20 cellular contexts compared by ENCODE assay signal in the genomic region with DNA sequence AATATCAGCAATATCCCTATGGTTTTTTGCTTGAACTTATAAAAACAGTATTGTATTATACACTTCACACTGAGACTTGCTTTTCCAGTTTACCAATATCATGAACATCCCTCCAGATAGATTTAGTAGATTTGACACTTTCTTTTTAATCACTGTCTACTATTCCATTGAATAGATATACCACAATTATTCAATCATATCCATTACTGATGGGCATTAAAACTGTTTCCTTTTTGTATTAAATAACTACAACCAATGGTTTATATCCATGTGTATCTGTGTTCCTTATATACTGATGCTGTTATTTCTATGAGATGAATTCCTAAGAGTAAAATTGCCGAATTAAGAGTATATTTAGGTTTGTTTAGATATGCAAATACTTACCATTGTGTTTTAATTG. TPM values are rescaled to one million over a fixed set of nuclear protein-coding genes. Genes with fewer than 3 reads are reported as not detected.
DNase-seq lines count a peak whose midpoint lies in the region; ATAC-seq, FAIRE-seq and TF ChIP-seq lines count a peak whose summit lies in the region.
"Had no signal": no experiment of that assay in that cellular context is flagged by ENCODE, and none has a peak within 500 bp of the region (broad histone marks: within the 10 kb centered on the region; RNA-seq: fewer than 3 reads in every experiment).

No MANE protein-coding gene starts in this region.

- H3K18ac ChIP-seq in H1 (ENCODE audit: extremely low read depth, low read length), result no peak overlapping the region

- POLR2A ChIA-PET in SK-N-SH (lab: Yijun Ruan, JAX) (no interaction called here), H1 (lab: Charles Lee; ENCODE audit: partially characterized antibody) (no interaction called here)

- no peak overlapping the region for H3K4me2 ChIP-seq in SK-N-SH
- H3K4me2 ChIP-seq in H1 (ENCODE audit: insufficient read depth in 1 of 2, low read depth in 2 of 2, low read length in 2 of 2), result no peak overlapping the region
- H3K4me2 ChIP-seq: BLaER1 had no signal

- H3K79me2 ChIP-seq in SK-N-SH (ENCODE audit: insufficient read depth), result no peaks in the 10 kb centered on the region
- no peaks in the 10 kb centered on the region for H3K79me2 ChIP-seq in H1 (ENCODE audit: control insufficient read depth in 1 of 2, insufficient read depth in 2 of 2, low read length in 2 of 2)

- no peak overlapping the region for H4K91ac ChIP-seq in H1 (replicated peaks; ENCODE audit: insufficient read length, low read length)

- no peaks in the 10 kb centered on the region for H3K9me2 ChIP-seq in SK-N-SH

- 0 out of 4 replicates have a peak, but pooled peaks cover 0 to 3% of the 10 kb centered on the region in 2 experiments for H3K4me1 ChIP-seq in SK-N-SH (ENCODE audit: control insufficient read depth in 1 of 2, insufficient read depth in 2 of 2, low read depth in 1 of 2, low read length in 1 of 2)
- no peaks in the 10 kb centered on the region for H3K4me1 ChIP-seq in H1 (replicated peaks in 1 of 4; ENCODE audit: control insufficient read depth in 3 of 4, insufficient read depth in 4 of 4, low read length in 3 of 4)
- H3K4me1 ChIP-seq in gastrocnemius medialis, result peaks cover 37 to 67% of the 10 kb centered on the region in 2 donors
- H3K4me1 ChIP-seq in SJCRH30, result no peaks in the 10 kb centered on the region
- H3K4me1 ChIP-seq: BLaER1, Caco-2 had no signal

- H3K23me2 ChIP-seq in H1 (ENCODE audit: low read depth, low read length), result no peaks in the 10 kb centered on the region

- H2BK12ac ChIP-seq in H1 (ENCODE audit: low read depth, low read length), result no peak overlapping the region

- no peak overlapping the region for H2BK5ac ChIP-seq in H1 (ENCODE audit: low read depth, low read length)

- H2BK120ac ChIP-seq in H1 (replicated peaks; ENCODE audit: low read depth, low read length), result no peak overlapping the region

- H3K27me3 ChIP-seq in SK-N-SH (ENCODE audit: insufficient read depth) (no peaks in the 10 kb centered on the region), H1 (replicated peaks in 1 of 4; ENCODE audit: control insufficient read depth in 3 of 4, extremely low read depth in 1 of 4, insufficient read depth in 3 of 4, low read length in 3 of 4) (no peaks in the 10 kb centered on the region), gastrocnemius medialis (no peaks in the 10 kb centered on the region), SJCRH30 (no peaks in the 10 kb centered on the region)
- H3K27me3 ChIP-seq: BLaER1 had no signal

- CTCF ChIA-PET in SK-N-SH (lab: Yijun Ruan, JAX), result no interaction called here
- CTCF ChIA-PET in H1 (lab: Charles Lee; ENCODE audit: partially characterized antibody), result no interaction called here

- H3K9ac ChIP-seq in SK-N-SH (no peak overlapping the region), H1 (replicated peaks in 1 of 4; ENCODE audit: extremely low read depth in 1 of 4, low read depth in 3 of 4, low read length in 3 of 4) (no peak overlapping the region)
- H3K9ac ChIP-seq: BLaER1 had no signal

- no peaks in the 10 kb centered on the region for H3K79me1 ChIP-seq in H1 (ENCODE audit: low read depth, low read length)

- 54% methylated on average over 1 of the region's 1 CpG for WGBS in SK-N-SH (ENCODE audit: low lambda C conversion rate)
- WGBS in H1 (ENCODE audit: extremely low coverage in 1 of 2, insufficient coverage in 1 of 2, insufficient read length in 1 of 2, insufficient replicate concordance in 2 of 2, low coverage in 1 of 2, low lambda C conversion rate in 2 of 2, missing lambda C conversion rate in 1 of 2), 2 experiments, result 96% methylated on average over 1 of the region's 1 CpG; no CpG with 5 or more reads in 1 of the 2 experiments

- no peak overlapping the region for H3K4ac ChIP-seq in H1 (replicated peaks; ENCODE audit: insufficient read length, low read depth, low read length)

- no peak for TF ChIP-seq EP300 in SK-N-SH (IDR thresholded peaks at IDR 0.05; ENCODE audit: borderline replicate concordance in 1 of 2, low read depth in 1 of 2, low read length in 1 of 2)
- TF ChIP-seq EP300 in H1 (IDR thresholded peaks at IDR 0.05; ENCODE audit: borderline replicate concordance in 1 of 2, low read depth in 2 of 2, low read length in 2 of 2), result no peak

- no peaks in the 10 kb centered on the region for H3F3A ChIP-seq in SK-N-SH (replicated peaks; ENCODE audit: insufficient read depth)

- in situ Hi-C loops in gastrocnemius medialis (cut with MboI; ENCODE audit: low sequenced_read_pairs in 4 of 4), result no loop called here

- H4K5ac ChIP-seq in H1 (ENCODE audit: insufficient read length, low read depth, low read length), result no peak overlapping the region

- no peak overlapping the region for H2AFZ ChIP-seq in SK-N-SH (ENCODE audit: low read depth)
- H2AFZ ChIP-seq in H1 (ENCODE audit: low read length), result no peak overlapping the region

- H3K27ac ChIP-seq in SK-N-SH (ENCODE audit: low read depth in 2 of 2, low read length in 1 of 2), result no peak overlapping the region
- H3K27ac ChIP-seq in H1 (ENCODE audit: low read depth, low read length), result no peak overlapping the region
- peak overlapping the region in 3 of 4 donors; percentile 93 to 99 (median 95) for H3K27ac ChIP-seq in gastrocnemius medialis
- H3K27ac ChIP-seq in SJCRH30, result no peak overlapping the region
- H3K27ac ChIP-seq: 22Rv1, BLaER1, C4-2B had no signal

- no peak overlapping the region for H3K23ac ChIP-seq in H1 (ENCODE audit: insufficient read length)

- DNase-seq in SK-N-SH (no peak), H1 (ENCODE audit: low read depth in 1 of 2, low spot score in 2 of 2) (no peak), gastrocnemius medialis (no peak), SJCRH30 (no peak), DMS53 (lab: John Stamatoyannopoulos, UW) (no peak)
- no peak for DNase-seq in activated CD4-positive, alpha-beta T cell treated with anti-CD3 and anti-CD28 coated beads for 48 hours
- DNase-seq: Caco-2; CD4-positive, CD25-positive, alpha-beta regulatory T cell; CD8-positive, alpha-beta T cell; DMS 273 treated with DMSO at 0.1 percent for 48 hours; DND-41; GOT3; H7; HCEC 1CT had no signal

- H4K20me1 ChIP-seq in SK-N-SH (ENCODE audit: insufficient read depth) (no peaks in the 10 kb centered on the region), H1 (replicated peaks in 1 of 2; ENCODE audit: control insufficient read depth in 1 of 2, insufficient read depth in 2 of 2, low read length in 2 of 2) (no peaks in the 10 kb centered on the region)
- H4K20me1 ChIP-seq: BLaER1 had no signal

- H3K4me3 ChIP-seq in SK-N-SH (ENCODE audit: low read depth in 2 of 2, low read length in 1 of 2) (no peak overlapping the region), H1 (ENCODE audit: extremely low read depth in 1 of 4, insufficient read depth in 2 of 4, low read depth in 3 of 4, low read length in 4 of 4) (no peak overlapping the region), gastrocnemius medialis (no peak overlapping the region), SJCRH30 (no peak overlapping the region)
- H3K4me3 ChIP-seq: BLaER1 had no signal

- no peak overlapping the region for H4K8ac ChIP-seq in H1 (ENCODE audit: extremely low read depth, insufficient read depth, low read length)

- intact Hi-C loops in gastrocnemius medialis (cut with DNase I; ENCODE audit: low total_unique reads), result loop anchor here (2.0 to 5.0 kb wide), 3 partner anchors 17 to 954 kb away; a partner anchor contains a TSS

- no peaks in the 10 kb centered on the region for H3K36me3 ChIP-seq in SK-N-SH (replicated peaks in 1 of 2; ENCODE audit: control insufficient read depth in 1 of 2, insufficient read depth in 2 of 2, low read length in 1 of 2)
- H3K36me3 ChIP-seq in H1 (ENCODE audit: control insufficient read depth in 2 of 4, insufficient read depth in 4 of 4, low read length in 3 of 4), result no peaks in the 10 kb centered on the region
- no peaks in the 10 kb centered on the region for H3K36me3 ChIP-seq in gastrocnemius medialis
- no peaks in the 10 kb centered on the region for H3K36me3 ChIP-seq in SJCRH30
- H3K36me3 ChIP-seq: BLaER1 had no signal

- no peak overlapping the region for H2AK5ac ChIP-seq in H1 (ENCODE audit: low read depth, low read length)

- TF ChIP-seq POLR2A in H1 (IDR thresholded peaks at IDR 0.05; ENCODE audit: control extremely low read depth in 1 of 2, low read depth in 2 of 2, low read length in 2 of 2) (no peak), gastrocnemius medialis (IDR thresholded peaks at IDR 0.05) (no peak)

- H3K9me3 ChIP-seq in SK-N-SH, result no peaks in the 10 kb centered on the region
- H3K9me3 ChIP-seq in H1 (ENCODE audit: insufficient read depth in 2 of 2, low read depth in 1 of 2, low read length in 1 of 2), result peaks cover 0 to 6% of the 10 kb centered on the region in 2 experiments; a peak in 1 of 4 replicates
- H3K9me3 ChIP-seq in gastrocnemius medialis, result no peaks in the 10 kb centered on the region
- H3K9me3 ChIP-seq in SJCRH30 (replicated peaks), result no peaks in the 10 kb centered on the region

- no peak for ATAC-seq in SK-N-SH treated with all-trans-retinoic acid at 6 μM for 48 hours
- no peak for ATAC-seq in gastrocnemius medialis
- ATAC-seq in HG03139 (IDR thresholded peaks at IDR 0.05; ENCODE audit: unreplicated experiment), result no peak
- ATAC-seq: CD8-positive, alpha-beta T cell had no signal

- H3K14ac ChIP-seq in H1 (ENCODE audit: insufficient read length), result no peak overlapping the region

- TF ChIP-seq CTCF in SK-N-SH (IDR thresholded peaks at IDR 0.05) (no peak), H1 (IDR thresholded peaks at IDR 0.05; ENCODE audit: control extremely low read depth in 1 of 3, insufficient read depth in 1 of 3, low read depth in 1 of 3, low read length in 3 of 3) (no peak), gastrocnemius medialis (IDR thresholded peaks at IDR 0.05 in 4 of 5, conservative IDR thresholded peaks at IDR 0.05 in 1 of 5) (no peak)

- TF ChIP-seq RAD21 in SK-N-SH (IDR thresholded peaks at IDR 0.05; ENCODE audit: low read length) (no peak), H1 (IDR thresholded peaks at IDR 0.05 in 1 of 2, conservative IDR thresholded peaks at IDR 0.05 in 1 of 2; ENCODE audit: low read depth in 2 of 2, low read length in 2 of 2) (no peak)

- no peak overlapping the region for H2BK20ac ChIP-seq in H1 (ENCODE audit: low read length)

- H3K56ac ChIP-seq in H1 (replicated peaks; ENCODE audit: insufficient read length, low read depth, low read length), result no peak overlapping the region

- no peak overlapping the region for H2BK15ac ChIP-seq in H1 (ENCODE audit: low read length)

- FAIRE-seq in H1 (lab: Jason Lieb, UNC), result no peak
- FAIRE-seq: GM12892 had no signal

RNA-seq across cellular contexts. Expression of a gene that starts 13.0 kb away (rescaled TPM):
- 54.0 and 88.7 TPM in 2 replicates for polyA plus RNA-seq in SK-N-SH (2012; rRNA removed)
- 69.0 and 72.0 TPM in 2 replicates for polyA plus RNA-seq in SK-N-SH (2012; cell fraction: cytosol; rRNA removed)
- polyA plus RNA-seq in SK-N-SH (2012; cell fraction: nucleus; rRNA removed), result 49.4 and 61.8 TPM in 2 replicates
- 26.1 and 27.5 TPM in 2 replicates for total RNA-seq in H1 (2021; fragmentation: NEBNext Ultra II Directional; extraction: Animal tissue kit (Norgen Biotek cat#: 25700))
- 10.8 and 23.9 TPM in 2 replicates for polyA plus RNA-seq in H1 (2011; rRNA removed)
- 17.6 TPM for polyA plus RNA-seq in H1 (2011; cell fraction: cytosol; rRNA removed)
- 17.3 TPM for polyA plus RNA-seq in H1 (2011; cell fraction: nucleus; rRNA removed)
- polyA plus RNA-seq in H1 (2012, experiment 1 of 2), result 24.1 to 26.0 TPM (median 25.1 TPM) in 4 replicates
- polyA plus RNA-seq in H1 (2012, experiment 2 of 2), result 4.8 TPM
- polyA plus RNA-seq in H1 (2013, experiment 1 of 2), result 40.6 TPM
- polyA plus RNA-seq in H1 (2013, experiment 2 of 2), result 50.4 TPM
- 7.5 and 7.8 TPM in 2 replicates for polyA minus RNA-seq in H1 (2011; rRNA and poly(A)+ RNA removed)
- polyA minus RNA-seq in H1 (2011; cell fraction: cytosol; rRNA and poly(A)+ RNA removed), result 9.0 TPM
- polyA minus RNA-seq in H1 (2011; cell fraction: nucleus; rRNA and poly(A)+ RNA removed), result 10.7 TPM
- 1,000 to 10,000 TPM in 3 of 4 donors, 100 to 1,000 TPM in 1; 937 to 2,179 (median 1,242) TPM for total RNA-seq in gastrocnemius medialis
- total RNA-seq in SJCRH30 (2014; rRNA removed; shearing (Covaris generic)), result 18.4 and 24.8 TPM in 2 replicates

Comparison
In these comparisons a context has a peak if more than half of its experiments do, and no peak if none do; other contexts are left out.
1. H3K27ac ChIP-seq: peak in gastrocnemius medialis (3 of 4); none in SK-N-SH (0 of 2), H1 (single experiment) and SJCRH30 (single experiment).
2. RNA of a gene that starts 13.0 kb away (total RNA-seq): 937 to 2,179 TPM in gastrocnemius medialis; 26.1 to 27.5 TPM in H1 and 18.4 to 24.8 TPM in SJCRH30; every median in the first group is over 10 times any median in the second.